ENCODE assay signal across 18 cellular contexts in the genomic region with DNA sequence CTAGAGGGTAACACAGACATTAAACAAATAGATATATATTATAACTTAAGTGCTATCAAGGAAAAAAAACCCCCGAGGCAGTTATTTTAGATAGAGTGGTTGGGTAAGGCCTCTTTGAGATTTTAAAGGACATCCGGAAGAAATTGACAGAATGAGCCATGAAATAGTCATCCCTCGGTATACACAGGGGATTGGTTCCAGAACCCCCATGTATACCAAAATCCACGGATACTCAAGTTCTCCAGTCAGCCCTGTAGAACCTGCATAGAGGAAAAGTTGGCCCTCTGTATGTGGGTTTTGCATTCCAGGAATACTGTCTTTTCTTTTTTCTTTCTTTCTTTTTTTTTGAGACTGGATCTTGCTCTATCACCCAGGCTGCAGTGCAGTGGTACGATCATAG.
"Had no signal": no experiment of that assay in that cellular context is flagged by ENCODE, and none has a peak within 500 bp of the region (broad histone marks: within the 10 kb centered on the region; RNA-seq: fewer than 3 reads in every experiment).

No MANE protein-coding gene starts in this region.

- H3K27me3 Mint-ChIP-seq: naive B cell had no signal

- H3K27ac ChIP-seq: coronary artery, hepatocyte, sigmoid colon, skin epidermis, stomach, thoracic aorta, transverse colon had no signal

- DNase-seq: effector CD4-positive, alpha-beta T cell; foreskin melanocyte; head of caudate nucleus; left colon; left ventricle myocardium superior; mesendoderm; naive B cell; posterior cingulate gyrus; sigmoid colon; stimulated activated naive CD4-positive, alpha-beta T cell; stomach; substantia nigra; transverse colon had no signal

- FAIRE-seq: urothelium cell line had no signal

- H2AFZ ChIP-seq: hepatocyte had no signal

- ATAC-seq: left colon, left ventricle myocardium superior had no signal

- H3K4me2 ChIP-seq: hepatocyte had no signal

- H3K27me3 ChIP-seq: hepatocyte, sigmoid colon, stomach, transverse colon had no signal

- H3K4me3 ChIP-seq: coronary artery, hepatocyte, sigmoid colon, skin epidermis, stomach, thoracic aorta, transverse colon had no signal

- H3K9me3 ChIP-seq: sigmoid colon, stomach, thoracic aorta had no signal

- H3K36me3 ChIP-seq: sigmoid colon, stomach, thoracic aorta, transverse colon had no signal
